ENCODE assay signal across 1 cellular context in genomic region chr11:76782526-76783293, GRCh38.
TF ChIP-seq lines count a peak whose summit lies in the region.

No MANE protein-coding gene starts in this region.

TF ChIP-seq in K562, 482 proteins besides CTCF, POLR2A, EP300 and RAD21 (continued from another document and continues in another):
- TF ChIP-seq, protein P1, sequence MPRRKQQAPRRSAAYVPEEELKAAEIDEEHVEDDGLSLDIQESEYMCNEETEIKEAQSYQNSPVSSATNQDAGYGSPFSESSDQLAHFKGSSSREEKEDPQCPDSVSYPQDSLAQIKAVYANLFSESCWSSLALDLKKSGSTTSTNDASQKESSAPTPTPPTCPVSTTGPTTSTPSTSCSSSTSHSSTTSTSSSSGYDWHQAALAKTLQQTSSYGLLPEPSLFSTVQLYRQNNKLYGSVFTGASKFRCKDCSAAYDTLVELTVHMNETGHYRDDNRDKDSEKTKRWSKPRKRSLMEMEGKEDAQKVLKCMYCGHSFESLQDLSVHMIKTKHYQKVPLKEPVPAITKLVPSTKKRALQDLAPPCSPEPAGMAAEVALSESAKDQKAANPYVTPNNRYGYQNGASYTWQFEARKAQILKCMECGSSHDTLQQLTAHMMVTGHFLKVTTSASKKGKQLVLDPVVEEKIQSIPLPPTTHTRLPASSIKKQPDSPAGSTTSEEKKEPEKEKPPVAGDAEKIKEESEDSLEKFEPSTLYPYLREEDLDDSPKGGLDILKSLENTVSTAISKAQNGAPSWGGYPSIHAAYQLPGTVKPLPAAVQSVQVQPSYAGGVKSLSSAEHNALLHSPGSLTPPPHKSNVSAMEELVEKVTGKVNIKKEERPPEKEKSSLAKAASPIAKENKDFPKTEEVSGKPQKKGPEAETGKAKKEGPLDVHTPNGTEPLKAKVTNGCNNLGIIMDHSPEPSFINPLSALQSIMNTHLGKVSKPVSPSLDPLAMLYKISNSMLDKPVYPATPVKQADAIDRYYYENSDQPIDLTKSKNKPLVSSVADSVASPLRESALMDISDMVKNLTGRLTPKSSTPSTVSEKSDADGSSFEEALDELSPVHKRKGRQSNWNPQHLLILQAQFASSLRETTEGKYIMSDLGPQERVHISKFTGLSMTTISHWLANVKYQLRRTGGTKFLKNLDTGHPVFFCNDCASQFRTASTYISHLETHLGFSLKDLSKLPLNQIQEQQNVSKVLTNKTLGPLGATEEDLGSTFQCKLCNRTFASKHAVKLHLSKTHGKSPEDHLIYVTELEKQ (CRISPR knock-in tag; IDR thresholded peaks at IDR 0.05), result no peak
- TF ChIP-seq HDAC3 (IDR thresholded peaks at IDR 0.05; ENCODE audit: borderline replicate concordance, partially characterized antibody), result no peak
- TF ChIP-seq MIER1 (IDR thresholded peaks at IDR 0.05; ENCODE audit: low read depth), result peak; percentile 64; the same call in 1 of the 2 replicates
- no peak for TF ChIP-seq ZNF507 (tag; conservative IDR thresholded peaks at IDR 0.05)
- TF ChIP-seq SRSF1 (IDR thresholded peaks at IDR 0.05; ENCODE audit: low read depth, low read length), result no peak
- TF ChIP-seq SMARCB1 (IDR thresholded peaks at IDR 0.05; ENCODE audit: insufficient read length, low read depth), result no peak
- TF ChIP-seq ZNF609 (CRISPR knock-in tag; IDR thresholded peaks at IDR 0.05; ENCODE audit: borderline replicate concordance), result no peak; the same call in 1 of the 2 replicates
- TF ChIP-seq BMI1 (IDR thresholded peaks at IDR 0.05; ENCODE audit: low read length), result no peak
- TF ChIP-seq ZNF165 (CRISPR knock-in tag; IDR thresholded peaks at IDR 0.05; ENCODE audit: borderline replicate concordance), result no peak
- TF ChIP-seq GATAD2A (IDR thresholded peaks at IDR 0.05), result peak; percentile 79; the same call in 1 of the 2 replicates
- no peak for TF ChIP-seq RUNX1 (IDR thresholded peaks at IDR 0.05; ENCODE audit: low read depth)
- TF ChIP-seq KAT7 (CRISPR knock-in tag; IDR thresholded peaks at IDR 0.05; ENCODE audit: borderline replicate concordance), result peak; percentile 63; the same call in 1 of the 2 replicates
- no peak for TF ChIP-seq ZNF318 (IDR thresholded peaks at IDR 0.05; ENCODE audit: borderline replicate concordance in 1 of 2, low read depth in 1 of 2)
- TF ChIP-seq BCL6 (CRISPR knock-in tag; IDR thresholded peaks at IDR 0.05), result no peak
- TF ChIP-seq CUX1 (CRISPR knock-in tag; IDR thresholded peaks at IDR 0.05), result no peak
- no peak for TF ChIP-seq ZBTB5 (IDR thresholded peaks at IDR 0.05)
- TF ChIP-seq ASH1L (IDR thresholded peaks at IDR 0.05; ENCODE audit: borderline replicate concordance, low read depth, partially characterized antibody), result no peak
- no peak for TF ChIP-seq KLF6 (CRISPR knock-in tag; IDR thresholded peaks at IDR 0.05; ENCODE audit: borderline replicate concordance)
- TF ChIP-seq BRD4 (IDR thresholded peaks at IDR 0.05), result no peak
- no peak for TF ChIP-seq THAP7 (CRISPR knock-in tag; IDR thresholded peaks at IDR 0.05)
- TF ChIP-seq, protein P2, sequence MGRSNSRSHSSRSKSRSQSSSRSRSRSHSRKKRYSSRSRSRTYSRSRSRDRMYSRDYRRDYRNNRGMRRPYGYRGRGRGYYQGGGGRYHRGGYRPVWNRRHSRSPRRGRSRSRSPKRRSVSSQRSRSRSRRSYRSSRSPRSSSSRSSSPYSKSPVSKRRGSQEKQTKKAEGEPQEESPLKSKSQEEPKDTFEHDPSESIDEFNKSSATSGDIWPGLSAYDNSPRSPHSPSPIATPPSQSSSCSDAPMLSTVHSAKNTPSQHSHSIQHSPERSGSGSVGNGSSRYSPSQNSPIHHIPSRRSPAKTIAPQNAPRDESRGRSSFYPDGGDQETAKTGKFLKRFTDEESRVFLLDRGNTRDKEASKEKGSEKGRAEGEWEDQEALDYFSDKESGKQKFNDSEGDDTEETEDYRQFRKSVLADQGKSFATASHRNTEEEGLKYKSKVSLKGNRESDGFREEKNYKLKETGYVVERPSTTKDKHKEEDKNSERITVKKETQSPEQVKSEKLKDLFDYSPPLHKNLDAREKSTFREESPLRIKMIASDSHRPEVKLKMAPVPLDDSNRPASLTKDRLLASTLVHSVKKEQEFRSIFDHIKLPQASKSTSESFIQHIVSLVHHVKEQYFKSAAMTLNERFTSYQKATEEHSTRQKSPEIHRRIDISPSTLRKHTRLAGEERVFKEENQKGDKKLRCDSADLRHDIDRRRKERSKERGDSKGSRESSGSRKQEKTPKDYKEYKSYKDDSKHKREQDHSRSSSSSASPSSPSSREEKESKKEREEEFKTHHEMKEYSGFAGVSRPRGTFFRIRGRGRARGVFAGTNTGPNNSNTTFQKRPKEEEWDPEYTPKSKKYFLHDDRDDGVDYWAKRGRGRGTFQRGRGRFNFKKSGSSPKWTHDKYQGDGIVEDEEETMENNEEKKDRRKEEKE (IDR thresholded peaks at IDR 0.05; ENCODE audit: borderline replicate concordance in 1 of 2, control insufficient read depth in 1 of 2, low read depth in 2 of 2, low read length in 1 of 2), result no peak
- no peak for TF ChIP-seq ZNF766 (CRISPR knock-in tag; conservative IDR thresholded peaks at IDR 0.05)
